1 cellular context compared by ENCODE assay signal in genomic region chr7:157355784-157356511, GRCh38.
TF ChIP-seq lines count a peak whose summit lies in the region.

No MANE protein-coding gene starts in this region.

TF ChIP-seq in HEK293, 187 proteins besides CTCF, POLR2A, EP300 and RAD21 (continued from another document):
- no peak for TF ChIP-seq ZNF398 (tag by site-specific recombination; IDR thresholded peaks at IDR 0.05)
- no peak for TF ChIP-seq GFI1B (tag by site-specific recombination; IDR thresholded peaks at IDR 0.05)
- no peak for TF ChIP-seq PRDM2 (tag by site-specific recombination; IDR thresholded peaks at IDR 0.05; ENCODE audit: borderline replicate concordance)
- TF ChIP-seq AEBP2 (tag by site-specific recombination; IDR thresholded peaks at IDR 0.05; ENCODE audit: borderline replicate concordance) = no peak
- TF ChIP-seq ZNF404 (tag by site-specific recombination; IDR thresholded peaks at IDR 0.05) = no peak
- TF ChIP-seq ZNF362 (tag by site-specific recombination; IDR thresholded peaks at IDR 0.05) = no peak
- no peak for TF ChIP-seq ZNF48 (tag by site-specific recombination; IDR thresholded peaks at IDR 0.05)
- no peak for TF ChIP-seq PBX3 (CRISPR knock-in tag; IDR thresholded peaks at IDR 0.05)
- TF ChIP-seq ZBTB48 (tag by site-specific recombination; IDR thresholded peaks at IDR 0.05) = no peak
TF ChIP-seq in HEK293: peak in this region for 5.
